Comparison of ENCODE assay signal across 6 cellular contexts in the genomic region with DNA sequence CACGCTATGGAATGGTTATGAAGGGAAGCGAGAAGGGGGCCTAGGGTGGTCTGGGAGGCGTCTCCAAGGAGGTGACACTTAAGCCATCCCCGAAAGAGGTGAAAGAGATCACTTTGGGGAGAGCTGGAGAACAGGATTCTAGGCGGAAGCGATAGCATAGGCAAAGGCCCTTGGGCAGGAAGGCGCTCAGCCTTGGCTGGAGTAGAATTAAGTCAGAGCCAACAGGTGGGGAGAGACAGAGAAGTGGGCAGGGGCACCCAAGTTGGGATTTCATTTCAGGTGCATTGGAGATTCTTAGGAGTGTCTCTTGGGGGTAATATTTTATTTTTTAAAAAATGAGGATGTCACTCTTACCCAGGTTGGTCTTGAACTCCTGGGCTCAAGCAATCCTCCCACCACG. TPM values are rescaled to one million over a fixed set of nuclear protein-coding genes. Genes with fewer than 3 reads are reported as not detected.
DNase-seq lines count a peak whose midpoint lies in the region; ATAC-seq and TF ChIP-seq lines count a peak whose summit lies in the region.

No MANE protein-coding gene starts in this region.

- POLR2A ChIA-PET in GM10248 (lab: Yijun Ruan, JAX), result interaction anchor here (1.4 kb wide), 1 partner anchor 10 kb away, joined by 3 read pairs; a partner anchor contains a TSS

- no peaks in the 10 kb centered on the region for H3K9me3 ChIP-seq in KOPT-K1 (ENCODE audit: insufficient read depth, low read length, poor library complexity, severe bottlenecking)

- no peak for TF ChIP-seq CTCF in GM10248 (IDR thresholded peaks at IDR 0.05; ENCODE audit: control extremely low read depth, extremely low read depth, low read depth, missing control alignments)

- H3K27ac ChIP-seq in KOPT-K1 (ENCODE audit: low read depth, low read length, poor library complexity, severe bottlenecking) (peak overlapping the region; percentile 22), caudate nucleus (ENCODE audit: low read depth, low read length) (peak overlapping the region; percentile 96), skin epidermis (peak overlapping the region in 15 of 21 experiments; percentile 0 to 71 (median 53))

- peaks cover 45% of the 10 kb centered on the region for H3K36me3 ChIP-seq in KOPT-K1 (ENCODE audit: insufficient read depth, low read length)

- no peak overlapping the region for H3K4me3 ChIP-seq in skin epidermis

- DNase-seq in caudate nucleus (lab: John Stamatoyannopoulos, UW) (no peak), HT-29 (ENCODE audit: low spot score) (no peak), GM10248 (ENCODE audit: extremely low spot score) (no peak)

- CTCF ChIA-PET in GM10248 (lab: Yijun Ruan, JAX), result interaction anchor here (1.2 to 8.5 kb wide), 11 partner anchors 8 to 203 kb away, joined by 3 to 100 read pairs (median 5); a partner anchor contains a TSS

- ATAC-seq in HG03097 (IDR thresholded peaks at IDR 0.05; ENCODE audit: low FRiP score, unreplicated experiment), result no peak

RNA-seq across cellular contexts. Expression of a gene that starts 9.6 kb away (rescaled TPM):
- total RNA-seq in HT-29 (2014; rRNA removed; shearing (Covaris generic)), result 802 and 867 TPM in 2 replicates

RNA-seq across cellular contexts. Expression of a gene that starts 10.3 kb away (rescaled TPM):
- total RNA-seq in HT-29 (2014; rRNA removed; shearing (Covaris generic)), result 34.7 and 36.4 TPM in 2 replicates

RNA-seq across cellular contexts. Expression of a gene that starts 14.1 kb away (rescaled TPM):
- total RNA-seq in HT-29 (2014; rRNA removed; shearing (Covaris generic)), result 4.3 and 5.1 TPM in 2 replicates

RNA-seq across cellular contexts. Expression of a gene that starts 42.9 kb away (rescaled TPM):
- total RNA-seq in HT-29 (2014; rRNA removed; shearing (Covaris generic)), result 38.2 and 39.5 TPM in 2 replicates

RNA-seq across cellular contexts. Expression of a gene that starts 48.6 kb away (rescaled TPM):
- total RNA-seq in HT-29 (2014; rRNA removed; shearing (Covaris generic)), result 44.4 and 57.6 TPM in 2 replicates

Comparison
In these comparisons a context has a peak if more than half of its experiments do, and no peak if none do; other contexts are left out.
1. H3K27ac ChIP-seq: peak in every context shown above with its lines; median percentile 96 in caudate nucleus; 53 in skin epidermis; 22 in KOPT-K1.